18 cellular contexts compared by ENCODE assay signal in the genomic region with DNA sequence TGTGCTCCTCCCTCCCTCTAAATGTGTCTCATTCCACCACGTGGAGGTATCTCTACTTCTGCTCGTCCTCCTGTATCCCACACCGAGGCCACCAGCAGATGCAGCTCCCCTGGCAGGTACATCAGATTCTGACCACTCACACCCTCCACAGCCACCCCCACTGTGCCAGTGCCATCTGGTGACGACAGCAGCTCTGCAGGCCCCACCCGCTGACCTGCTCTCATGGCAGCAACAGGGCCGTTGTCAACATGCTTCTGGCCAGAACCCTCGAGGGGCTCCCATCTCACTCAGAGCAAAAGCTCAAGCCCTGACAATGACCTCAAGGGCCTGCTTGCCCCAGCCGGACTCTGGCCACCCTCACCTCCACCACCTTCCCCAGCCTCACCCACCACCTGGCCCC.
DNase-seq lines count a peak whose midpoint lies in the region; ATAC-seq and TF ChIP-seq lines count a peak whose summit lies in the region.
"Had no signal": no experiment of that assay in that cellular context is flagged by ENCODE, and none has a peak within 500 bp of the region (broad histone marks: within the 10 kb centered on the region; RNA-seq: fewer than 3 reads in every experiment).

No MANE protein-coding gene starts in this region.

- intact Hi-C loops in stomach (cut with DNase I; ENCODE audit: low total_unique reads) = no loop called here

- H3K4me1 Mint-ChIP-seq in effector memory CD8-positive, alpha-beta T cell (ENCODE audit: low read depth in 2 of 2) = peaks cover 0 to 3% of the 10 kb centered on the region in 2 donors
- no peaks in the 10 kb centered on the region for H3K4me1 Mint-ChIP-seq in activated CD8-positive, alpha-beta T cell treated with anti-CD3 and anti-CD28 coated beads, Interleukin-2, amount 10 ng/mL, durations not matched to agents 7 days and 5 days (ENCODE audit: low read depth)

- H3K27ac ChIP-seq in angular gyrus (ENCODE audit: low read depth, low read length) (peak overlapping the region; percentile 76), substantia nigra (ENCODE audit: low read depth, low read length, poor library complexity, severe bottlenecking) (peak overlapping the region; percentile 77), stomach (no peak overlapping the region)
- H3K27ac ChIP-seq: KMS-11, RWPE1, SK-N-MC had no signal

- H3K27me3 ChIP-seq in stomach = no peaks in the 10 kb centered on the region

- TF ChIP-seq POLR2A in stomach (IDR thresholded peaks at IDR 0.05) = no peak

- no peaks in the 10 kb centered on the region for H3K9me3 Mint-ChIP-seq in effector memory CD8-positive, alpha-beta T cell
- H3K9me3 Mint-ChIP-seq in activated CD8-positive, alpha-beta T cell treated with anti-CD3 and anti-CD28 coated beads, Interleukin-2, amount 10 ng/mL, durations not matched to agents 7 days and 5 days (ENCODE audit: insufficient read depth) = no peaks in the 10 kb centered on the region
- H3K9me3 Mint-ChIP-seq: CD4-positive, alpha-beta T cell had no signal

- peak; percentile 3 for DNase-seq in NCI-H69 (lab: John Stamatoyannopoulos, UW)
- DNase-seq in effector memory CD8-positive, alpha-beta T cell = no peak
- DNase-seq in substantia nigra (lab: John Stamatoyannopoulos, UW) = peak in 3 of 49 donors; percentile 29 to 73 (median 33)
- no peak for DNase-seq in NK-92 (lab: John Stamatoyannopoulos, UW; ENCODE audit: unreplicated experiment)
- DNase-seq in activated CD8-positive, alpha-beta T cell treated with anti-CD3 and anti-CD28 coated beads, Interleukin-2, amount 10 ng/mL, durations not matched to agents 7 days and 5 days = no peak
- DNase-seq in stomach = no peak
- DNase-seq: CD4-positive, alpha-beta T cell; COR-L47; DND-41; GOT3; NCI-H1105; NCI-H2029 treated with DMSO at 0.1 percent for 48 hours; NCI-H524 treated with DMSO at 0.1 percent for 48 hours; SHP77 treated with DMSO at 0.1 percent for 48 hours had no signal

- TF ChIP-seq EP300 in stomach (IDR thresholded peaks at IDR 0.05) = no peak

- 61 to 79% (median 70%) methylated on average over 8 of the region's 8 CpGs for WGBS in stomach, 5 donors

- TF ChIP-seq CTCF in stomach (IDR thresholded peaks at IDR 0.05) = no peak

- POLR2A ChIA-PET in activated CD8-positive, alpha-beta T cell treated with anti-CD3 and anti-CD28 coated beads, Interleukin-2, amount 10 ng/mL, durations not matched to agents 7 days and 5 days (lab: Charles Lee) = no interaction called here

- H3K4me3 Mint-ChIP-seq in effector memory CD8-positive, alpha-beta T cell = no peak overlapping the region
- H3K4me3 Mint-ChIP-seq in activated CD8-positive, alpha-beta T cell treated with anti-CD3 and anti-CD28 coated beads, Interleukin-2, amount 10 ng/mL, durations not matched to agents 7 days and 5 days = no peak overlapping the region
- H3K4me3 Mint-ChIP-seq: CD4-positive, alpha-beta T cell had no signal

- H3K9me3 ChIP-seq in stomach = no peaks in the 10 kb centered on the region

- H3K36me3 ChIP-seq in stomach = peaks cover 3 to 41% (median 14%) of the 10 kb centered on the region in 4 donors

- CTCF ChIA-PET in activated CD8-positive, alpha-beta T cell treated with anti-CD3 and anti-CD28 coated beads, Interleukin-2, amount 10 ng/mL, durations not matched to agents 7 days and 5 days (lab: Charles Lee) = no interaction called here

- H3K36me3 Mint-ChIP-seq in effector memory CD8-positive, alpha-beta T cell (ENCODE audit: insufficient read depth) = no peaks in the 10 kb centered on the region
- no peaks in the 10 kb centered on the region for H3K36me3 Mint-ChIP-seq in activated CD8-positive, alpha-beta T cell treated with anti-CD3 and anti-CD28 coated beads, Interleukin-2, amount 10 ng/mL, durations not matched to agents 7 days and 5 days (ENCODE audit: low read depth)

- H3K27ac Mint-ChIP-seq in effector memory CD8-positive, alpha-beta T cell = peak overlapping the region; percentile 53 to 66
- H3K27ac Mint-ChIP-seq in activated CD8-positive, alpha-beta T cell treated with anti-CD3 and anti-CD28 coated beads, Interleukin-2, amount 10 ng/mL, durations not matched to agents 7 days and 5 days = no peak overlapping the region
- H3K27ac Mint-ChIP-seq: CD4-positive, alpha-beta T cell had no signal

- H3K27me3 Mint-ChIP-seq in effector memory CD8-positive, alpha-beta T cell = no peaks in the 10 kb centered on the region
- no peaks in the 10 kb centered on the region for H3K27me3 Mint-ChIP-seq in activated CD8-positive, alpha-beta T cell treated with anti-CD3 and anti-CD28 coated beads, Interleukin-2, amount 10 ng/mL, durations not matched to agents 7 days and 5 days (ENCODE audit: low read depth)
- H3K27me3 Mint-ChIP-seq: CD4-positive, alpha-beta T cell had no signal

- ATAC-seq in effector memory CD8-positive, alpha-beta T cell (replicated peaks) = no peak
- no peak for ATAC-seq in activated CD8-positive, alpha-beta T cell treated with anti-CD3 and anti-CD28 coated beads, Interleukin-2, amount 10 ng/mL, durations not matched to agents 7 days and 5 days

- peaks cover 0 to 11% (median 2%) of the 10 kb centered on the region in 4 donors for H3K4me1 ChIP-seq in stomach

- H3K4me3 ChIP-seq in stomach = no peak overlapping the region
- H3K4me3 ChIP-seq: SK-N-MC had no signal

Comparison
In these comparisons a context has a peak if more than half of its experiments do, and no peak if none do; other contexts are left out.
1. H3K27ac ChIP-seq: peak in angular gyrus (single experiment) and substantia nigra (single experiment); none in stomach (0 of 5).